Comparison of ENCODE assay signal across 9 cellular contexts in genomic region chr3:86739244-86739643, GRCh38.
"Had no signal": no experiment of that assay in that cellular context is flagged by ENCODE, and none has a peak within 500 bp of the region (broad histone marks: within the 10 kb centered on the region; RNA-seq: fewer than 3 reads in every experiment).

No MANE protein-coding gene starts in this region.

- H3K4me1 Mint-ChIP-seq: H9 had no signal

- H3K4me3 ChIP-seq: GM23248, GM23338, HAP-1 had no signal

- ATAC-seq: GM23338, HCT116 had no signal

- H3K9me3 ChIP-seq: HAP-1 had no signal

- H3K27ac ChIP-seq: GM23248 had no signal

- H3K4me3 Mint-ChIP-seq: GM23338, H9, HFFc6 had no signal

- DNase-seq: GM23248, GOT3, H7, H9, HCEC 1CT, HFFc6 had no signal

- H3K27ac Mint-ChIP-seq: GM23338, H9, HFFc6 had no signal

- H3K9me3 Mint-ChIP-seq: GM23338, H9, HFFc6 had no signal

- H3K36me3 ChIP-seq: HAP-1 had no signal
